Comparison of ENCODE assay signal across 25 cellular contexts in genomic region chr19:57403737-57404537, GRCh38.
"Had no signal": no experiment of that assay in that cellular context is flagged by ENCODE, and none has a peak within 500 bp of the region (broad histone marks: within the 10 kb centered on the region; RNA-seq: fewer than 3 reads in every experiment).

No MANE protein-coding gene starts in this region.

- H3K4me3 ChIP-seq: coronary artery, esophagus squamous epithelium, heart right ventricle, left lung, lower lobe of right lung, prostate gland, right atrium auricular region, sigmoid colon, suprapubic skin, transverse colon, upper lobe of right lung, uterus had no signal

- H3K4me1 Mint-ChIP-seq: nephron progenitor cell; stimulated activated effector memory CD8-positive, alpha-beta T cell treated with anti-CD3 and anti-CD28 coated beads, Interleukin-12 subunit alpha, Interleukin-12 subunit beta, amount 100 ng/mL, for 72 hours had no signal

- H3K27ac Mint-ChIP-seq: naive thymus-derived CD8-positive, alpha-beta T cell; nephron progenitor cell; stimulated activated effector memory CD8-positive, alpha-beta T cell treated with anti-CD3 and anti-CD28 coated beads, Interleukin-12 subunit alpha, Interleukin-12 subunit beta, amount 100 ng/mL, for 72 hours; stimulated activated naive CD8-positive, alpha-beta T cell treated with anti-CD3 and anti-CD28 coated beads, Interleukin-15, Interleukin-2, amounts not matched to agents 100 ng/mL and 50 ng/mL, for 24 hours had no signal

- H3K36me3 ChIP-seq: uterus had no signal

- ATAC-seq: left cardiac atrium; left lung; lower lobe of right lung; naive thymus-derived CD8-positive, alpha-beta T cell; stimulated activated effector memory CD8-positive, alpha-beta T cell treated with anti-CD3 and anti-CD28 coated beads, Interleukin-12 subunit alpha, Interleukin-12 subunit beta, amount 100 ng/mL, for 72 hours; upper lobe of right lung had no signal

- H3K9me3 ChIP-seq: prostate gland, suprapubic skin, upper lobe of right lung had no signal

- H3K27me3 ChIP-seq: esophagus squamous epithelium, heart right ventricle, left lung, right atrium auricular region, sigmoid colon, suprapubic skin, transverse colon, upper lobe of right lung, uterus had no signal

- H3K27ac ChIP-seq: coronary artery, esophagus squamous epithelium, heart right ventricle, left lung, lower lobe of right lung, prostate gland, right atrium auricular region, sigmoid colon, suprapubic skin, transverse colon, upper lobe of right lung, uterus had no signal

- H3K4me3 Mint-ChIP-seq: naive thymus-derived CD8-positive, alpha-beta T cell; nephron progenitor cell; stimulated activated effector memory CD8-positive, alpha-beta T cell treated with anti-CD3 and anti-CD28 coated beads, Interleukin-12 subunit alpha, Interleukin-12 subunit beta, amount 100 ng/mL, for 72 hours; stimulated activated naive CD8-positive, alpha-beta T cell treated with anti-CD3 and anti-CD28 coated beads, Interleukin-15, Interleukin-2, amounts not matched to agents 100 ng/mL and 50 ng/mL, for 24 hours had no signal

- H3K27me3 Mint-ChIP-seq: naive thymus-derived CD8-positive, alpha-beta T cell; stimulated activated naive CD8-positive, alpha-beta T cell treated with anti-CD3 and anti-CD28 coated beads, Interleukin-15, Interleukin-2, amounts not matched to agents 100 ng/mL and 50 ng/mL, for 24 hours had no signal

- DNase-seq: dermis blood vessel endothelial cell; effector memory CD4-positive, alpha-beta T cell; esophagus squamous epithelium; foreskin melanocyte; glutamatergic neuron; heart right ventricle; hippocampal formation; left cardiac atrium; left lung; lower lobe of right lung; naive thymus-derived CD8-positive, alpha-beta T cell; nephron progenitor cell; nucleus accumbens; sigmoid colon; stimulated activated CD4-positive, alpha-beta T cell treated with anti-CD3 and anti-CD28 coated beads, Interleukin-2, amount 100 ng/mL, for 24 hours; stimulated activated CD4-positive, alpha-beta T cell treated with anti-CD3 and anti-CD28 coated beads, Interleukin-4, amount 100 ng/mL, for 24 hours; transverse colon; upper lobe of right lung; uterus had no signal

- H3K4me1 ChIP-seq: esophagus squamous epithelium, left lung, lower lobe of right lung, prostate gland, right atrium auricular region, sigmoid colon, suprapubic skin, transverse colon, upper lobe of right lung, uterus had no signal
